26 cellular contexts compared by ENCODE assay signal in genomic region chr12:119696943-119697342, GRCh38.
"Had no signal": no experiment of that assay in that cellular context is flagged by ENCODE, and none has a peak within 500 bp of the region (broad histone marks: within the 10 kb centered on the region; RNA-seq: fewer than 3 reads in every experiment).

No MANE protein-coding gene starts in this region.

- H3K27me3 ChIP-seq: esophagus squamous epithelium, left lung, neural progenitor cell, thyroid gland, upper lobe of right lung had no signal

- H3K27ac ChIP-seq: epithelial cell of prostate, esophagus squamous epithelium, left lung, lower lobe of right lung, neural progenitor cell, skin epidermis, thyroid gland, upper lobe of right lung had no signal

- H3K27me3 Mint-ChIP-seq: activated CD8-positive, alpha-beta T cell treated with anti-CD3 and anti-CD28 coated beads for 36 hours; activated naive CD4-positive, alpha-beta T cell treated with anti-CD3 and anti-CD28 coated beads, Interleukin-2, amount 50 U/mL, for 24 hours; activated naive CD8-positive, alpha-beta T cell treated with anti-CD3 and anti-CD28 coated beads, Interleukin-2, amount 50 U/mL, for 24 hours; stimulated activated naive CD8-positive, alpha-beta T cell treated with anti-CD3 and anti-CD28 coated beads, Interleukin-15, Interleukin-2, amounts not matched to agents 100 ng/mL and 50 ng/mL, for 24 hours had no signal

- ATAC-seq: activated CD8-positive, alpha-beta T cell treated with anti-CD3 and anti-CD28 coated beads for 36 hours; activated naive CD8-positive, alpha-beta T cell treated with anti-CD3 and anti-CD28 coated beads, Interleukin-2, amount 50 U/mL, for 24 hours; activated T-cell treated with anti-CD3 and anti-CD28 coated beads, Interleukin-2, amount 50 U/mL, for 4 hours; left lung; lower lobe of right lung; mucosa of descending colon; sciatic nerve; upper lobe of right lung; WTC11 had no signal

- H3K4me3 Mint-ChIP-seq: activated CD8-positive, alpha-beta T cell treated with anti-CD3 and anti-CD28 coated beads for 36 hours; activated naive CD4-positive, alpha-beta T cell treated with anti-CD3 and anti-CD28 coated beads, Interleukin-2, amount 50 U/mL, for 24 hours; activated naive CD8-positive, alpha-beta T cell treated with anti-CD3 and anti-CD28 coated beads, Interleukin-2, amount 50 U/mL, for 24 hours; activated T-cell treated with anti-CD3 and anti-CD28 coated beads, Interleukin-2, amount 50 U/mL, for 4 hours; neural progenitor cell; stimulated activated naive CD8-positive, alpha-beta T cell treated with anti-CD3 and anti-CD28 coated beads, Interleukin-15, Interleukin-2, amounts not matched to agents 100 ng/mL and 50 ng/mL, for 24 hours; WTC11 had no signal

- H3K27ac Mint-ChIP-seq: activated CD8-positive, alpha-beta T cell treated with anti-CD3 and anti-CD28 coated beads for 36 hours; activated naive CD4-positive, alpha-beta T cell treated with anti-CD3 and anti-CD28 coated beads, Interleukin-2, amount 50 U/mL, for 24 hours; activated naive CD8-positive, alpha-beta T cell treated with anti-CD3 and anti-CD28 coated beads, Interleukin-2, amount 50 U/mL, for 24 hours; activated T-helper 2 cell treated with anti-CD3 and anti-CD28 coated beads, Interferon-gamma antibody, Interleukin-2, Interleukin-4, amounts not matched to agents 10 μg/mL and 5 μg/mL and 100 μg/mL, durations not matched to agents 14 hours and 24 hours and 36 hours; neural progenitor cell; stimulated activated naive CD8-positive, alpha-beta T cell treated with anti-CD3 and anti-CD28 coated beads, Interleukin-15, Interleukin-2, amounts not matched to agents 100 ng/mL and 50 ng/mL, for 24 hours; WTC11 had no signal

- H3K4me2 ChIP-seq: neural progenitor cell had no signal

- H3K4me1 Mint-ChIP-seq: activated naive CD4-positive, alpha-beta T cell treated with anti-CD3 and anti-CD28 coated beads, Interleukin-2, amount 50 U/mL, for 24 hours; activated naive CD8-positive, alpha-beta T cell treated with anti-CD3 and anti-CD28 coated beads, Interleukin-2, amount 50 U/mL, for 24 hours had no signal

- H3K9ac ChIP-seq: neural progenitor cell had no signal

- H3K4me3 ChIP-seq: esophagus squamous epithelium, left lung, lower lobe of right lung, mucosa of descending colon, neural progenitor cell, skin epidermis, thyroid gland, upper lobe of right lung had no signal

- DNase-seq: activated CD4-positive, alpha-beta T cell treated with anti-CD3 and anti-CD28 coated beads, Interleukin-2, amount 50 U/mL, for 1 hour; activated CD8-positive, alpha-beta T cell treated with anti-CD3 and anti-CD28 coated beads for 36 hours; activated naive CD8-positive, alpha-beta T cell treated with anti-CD3 and anti-CD28 coated beads, Interleukin-2, amount 50 U/mL, for 24 hours; activated T-cell treated with anti-CD3 and anti-CD28 coated beads, Interleukin-2, amount 50 U/mL, for 4 hours; amygdala; dermis blood vessel endothelial cell; effector CD4-positive, alpha-beta T cell; esophagus squamous epithelium; left lung; lower lobe of right lung; mucosa of descending colon; retina; stimulated activated CD4-positive, alpha-beta T cell treated with anti-CD3 and anti-CD28 coated beads, Interleukin-12 subunit alpha, Interleukin-12 subunit beta, amount 100 ng/mL, for 4 hours; stimulated activated CD4-positive, alpha-beta T cell treated with anti-CD3 and anti-CD28 coated beads, Interleukin-4, amount 100 ng/mL, for 1 hour; SW 1271; T-helper 2 cell; thyroid gland; upper lobe of right lung had no signal

- H3K36me3 ChIP-seq: neural progenitor cell, thyroid gland had no signal

- H3K9me3 Mint-ChIP-seq: activated CD8-positive, alpha-beta T cell treated with anti-CD3 and anti-CD28 coated beads for 36 hours; activated naive CD4-positive, alpha-beta T cell treated with anti-CD3 and anti-CD28 coated beads, Interleukin-2, amount 50 U/mL, for 24 hours; activated naive CD8-positive, alpha-beta T cell treated with anti-CD3 and anti-CD28 coated beads, Interleukin-2, amount 50 U/mL, for 24 hours; activated T-cell treated with anti-CD3 and anti-CD28 coated beads, Interleukin-2, amount 50 U/mL, for 4 hours; activated T-helper 2 cell treated with anti-CD3 and anti-CD28 coated beads, Interferon-gamma antibody, Interleukin-2, Interleukin-4, amounts not matched to agents 10 μg/mL and 5 μg/mL and 100 μg/mL, durations not matched to agents 14 hours and 24 hours and 36 hours; neural progenitor cell; stimulated activated naive CD8-positive, alpha-beta T cell treated with anti-CD3 and anti-CD28 coated beads, Interleukin-15, Interleukin-2, amounts not matched to agents 100 ng/mL and 50 ng/mL, for 24 hours; WTC11 had no signal

- H3K36me3 Mint-ChIP-seq: activated naive CD4-positive, alpha-beta T cell treated with anti-CD3 and anti-CD28 coated beads, Interleukin-2, amount 50 U/mL, for 24 hours had no signal

- H3K4me1 ChIP-seq: neural progenitor cell had no signal
